In the genomic region with DNA sequence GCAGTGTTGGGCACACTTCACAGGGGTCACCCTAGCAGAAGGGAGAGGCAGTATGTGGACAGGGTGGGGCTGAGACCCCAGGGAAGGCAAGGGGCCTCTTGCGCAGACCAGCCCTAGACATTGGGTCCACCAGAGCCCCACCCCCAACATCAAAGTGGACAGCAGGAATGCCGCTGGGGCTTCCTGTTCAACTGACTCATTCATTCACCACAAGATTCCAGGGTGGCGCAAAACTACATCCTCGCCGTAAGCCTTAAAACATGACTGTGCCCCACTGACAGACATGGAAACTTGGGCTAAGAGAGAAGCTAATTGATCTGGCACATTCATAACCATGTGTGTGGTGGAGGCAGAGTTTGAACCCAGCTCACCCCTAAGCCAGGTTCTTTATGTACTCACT, we compare ENCODE assay signal across 12 cellular contexts. TPM values are rescaled to one million over a fixed set of nuclear protein-coding genes. Genes with fewer than 3 reads are reported as not detected.
DNase-seq lines count a peak whose midpoint lies in the region; ATAC-seq and TF ChIP-seq lines count a peak whose summit lies in the region.
"Had no signal": no experiment of that assay in that cellular context is flagged by ENCODE, and none has a peak within 500 bp of the region (broad histone marks: within the 10 kb centered on the region; RNA-seq: fewer than 3 reads in every experiment).

No MANE protein-coding gene starts in this region.

- H3K4me1 ChIP-seq in GM23338 (ENCODE audit: insufficient read depth), result no peaks in the 10 kb centered on the region

- H3K27ac ChIP-seq in GM23338 (ENCODE audit: low read depth), result no peak overlapping the region

- no peaks in the 10 kb centered on the region; the same call in 2 of the 3 replicates for H3K9me3 Mint-ChIP-seq in GM23338
- no peaks in the 10 kb centered on the region for H3K9me3 Mint-ChIP-seq in T-helper 2 cell treated with Interferon-gamma antibody and Interleukin-4, amounts not matched to agents 5 μg/mL and 100 μg/mL, for 36 hours
- H3K9me3 Mint-ChIP-seq: stimulated activated naive CD8-positive, alpha-beta T cell treated with anti-CD3 and anti-CD28 coated beads, Interleukin-15, Interleukin-2, amounts not matched to agents 100 ng/mL and 50 ng/mL, for 24 hours had no signal

- no peak overlapping the region for H3K4me2 ChIP-seq in GM23338

- no peaks in the 10 kb centered on the region for H3K36me3 Mint-ChIP-seq in GM23338 (ENCODE audit: low read depth)
- H3K36me3 Mint-ChIP-seq in T-helper 2 cell treated with Interferon-gamma antibody and Interleukin-4, amounts not matched to agents 5 μg/mL and 100 μg/mL, for 36 hours (ENCODE audit: low read depth), result no peaks in the 10 kb centered on the region

- peaks cover 12% of the 10 kb centered on the region for H3K27me3 Mint-ChIP-seq in GM23338 (ENCODE audit: insufficient read depth, low read depth, poor library complexity)
- H3K27me3 Mint-ChIP-seq in T-helper 2 cell treated with Interferon-gamma antibody and Interleukin-4, amounts not matched to agents 5 μg/mL and 100 μg/mL, for 36 hours (ENCODE audit: low read depth), result no peaks in the 10 kb centered on the region

- H3K9me2 ChIP-seq in GM23338 (ENCODE audit: insufficient read depth), result no peaks in the 10 kb centered on the region

- H3K4me3 ChIP-seq in GM23338 (no peak overlapping the region), fibroblast of mammary gland (ENCODE audit: control insufficient read depth, low read depth, low read length) (no peak overlapping the region), retinal pigment epithelial cell (ENCODE audit: low read length) (no peak overlapping the region)

- no peak for ATAC-seq in GM23338
- ATAC-seq in activated CD4-positive, CD25-positive, alpha-beta regulatory T cell treated with anti-CD3 and anti-CD28 coated beads, Interleukin-2, amount 50 U/mL, for 24 hours, result no peak
- ATAC-seq: Right ventricle myocardium inferior had no signal

- no peak overlapping the region for H2AFZ ChIP-seq in GM23338

- DNase-seq in GM23338 (ENCODE audit: low spot score), result no peak
- peak; percentile 40 for DNase-seq in SK-MEL-5 (ENCODE audit: low read depth, low spot score)
- peak; percentile 95 for DNase-seq in fibroblast of mammary gland (ENCODE audit: low read depth)
- peak; percentile 90 for DNase-seq in retinal pigment epithelial cell (ENCODE audit: low read depth)
- no peak for DNase-seq in T-helper 2 cell treated with Interferon-gamma antibody and Interleukin-4, amounts not matched to agents 5 μg/mL and 100 μg/mL, for 36 hours (ENCODE audit: low spot score)
- no peak for DNase-seq in HEK293T (ENCODE audit: extremely low spot score)
- no peak for DNase-seq in SKM-1 treated with dmso at 0.1 percent for 144 hours (lab: John Stamatoyannopoulos, UW; ENCODE audit: unreplicated experiment)
- DNase-seq: activated CD4-positive, alpha-beta T cell treated with anti-CD3 and anti-CD28 coated beads, Interleukin-2, amount 50 U/mL, for 48 hours; NCI-H1694 treated with DMSO at 0.1 percent for 48 hours had no signal

- no peaks in the 10 kb centered on the region for H3K79me2 ChIP-seq in GM23338 (replicated peaks; ENCODE audit: insufficient read depth)

- H3K36me3 ChIP-seq in GM23338 (ENCODE audit: insufficient read depth), result no peaks in the 10 kb centered on the region

- in situ Hi-C loops in SK-MEL-5 (cut with HindIII; ENCODE audit: low pct_unique_long_range_greater_than_20kb, low sequenced_read_pairs), result no loop called here

- TF ChIP-seq CTCF in GM23338 (conservative IDR thresholded peaks at IDR 0.05; ENCODE audit: low read depth in 2 of 2) (no peak), fibroblast of mammary gland (conservative IDR thresholded peaks at IDR 0.05; ENCODE audit: control insufficient read depth, insufficient read depth, low read depth, low read length) (no peak), retinal pigment epithelial cell (conservative IDR thresholded peaks at IDR 0.05; ENCODE audit: low read depth, low read length) (no peak)

- POLR2A ChIA-PET in HEK293T (lab: Yijun Ruan, JAX), result no interaction called here

- no peaks in the 10 kb centered on the region for H4K20me1 ChIP-seq in GM23338 (replicated peaks; ENCODE audit: insufficient read depth)

- H3K27me3 ChIP-seq in GM23338 (ENCODE audit: insufficient read depth), result no peaks in the 10 kb centered on the region

- H3K4me1 Mint-ChIP-seq in GM23338, result peaks cover 26% of the 10 kb centered on the region
- H3K4me1 Mint-ChIP-seq in T-helper 2 cell treated with Interferon-gamma antibody and Interleukin-4, amounts not matched to agents 5 μg/mL and 100 μg/mL, for 36 hours (ENCODE audit: low read depth), result no peaks in the 10 kb centered on the region

- CTCF ChIA-PET in HEK293T (lab: Yijun Ruan, JAX), result no interaction called here

- H3K4me3 Mint-ChIP-seq in GM23338, result no peak overlapping the region
- no peak overlapping the region for H3K4me3 Mint-ChIP-seq in T-helper 2 cell treated with Interferon-gamma antibody and Interleukin-4, amounts not matched to agents 5 μg/mL and 100 μg/mL, for 36 hours
- H3K4me3 Mint-ChIP-seq: stimulated activated naive CD8-positive, alpha-beta T cell treated with anti-CD3 and anti-CD28 coated beads, Interleukin-15, Interleukin-2, amounts not matched to agents 100 ng/mL and 50 ng/mL, for 24 hours had no signal

- H3K27ac Mint-ChIP-seq in GM23338, result 0 out of 2 replicates have a peak overlapping the region, but pooled peaks have one; percentile 39
- H3K27ac Mint-ChIP-seq in T-helper 2 cell treated with Interferon-gamma antibody and Interleukin-4, amounts not matched to agents 5 μg/mL and 100 μg/mL, for 36 hours, result no peak overlapping the region
- H3K27ac Mint-ChIP-seq: stimulated activated naive CD8-positive, alpha-beta T cell treated with anti-CD3 and anti-CD28 coated beads, Interleukin-15, Interleukin-2, amounts not matched to agents 100 ng/mL and 50 ng/mL, for 24 hours had no signal

- H3F3A ChIP-seq in GM23338 (replicated peaks; ENCODE audit: low read depth), result no peaks in the 10 kb centered on the region

TF ChIP-seq in GM23338, 12 proteins besides CTCF, POLR2A, EP300 and RAD21:
- TF ChIP-seq EZH2 (IDR thresholded peaks at IDR 0.05; ENCODE audit: low read depth, unreplicated experiment), result no peak
- no peak for TF ChIP-seq ZNF331 (CRISPR knock-in tag; IDR thresholded peaks at IDR 0.05; ENCODE audit: low read depth)
- TF ChIP-seq POLR2AphosphoS5 (IDR thresholded peaks at IDR 0.05; ENCODE audit: low read depth), result no peak
- TF ChIP-seq CREB1 (CRISPR knock-in tag; IDR thresholded peaks at IDR 0.05; ENCODE audit: low read depth), result no peak
- no peak for TF ChIP-seq STAT1 (IDR thresholded peaks at IDR 0.05; ENCODE audit: unreplicated experiment)
TF ChIP-seq in GM23338: peak in this region for 0.

TF ChIP-seq in HEK293T, 16 proteins besides CTCF, POLR2A, EP300 and RAD21:
- TF ChIP-seq BHLHE40 (IDR thresholded peaks at IDR 0.05; ENCODE audit: borderline replicate concordance) (no peak), SP1 (IDR thresholded peaks at IDR 0.05) (no peak), ZNF384 (IDR thresholded peaks at IDR 0.05) (no peak), TARDBP (IDR thresholded peaks at IDR 0.05) (no peak), ELF4 (IDR thresholded peaks at IDR 0.05) (no peak), SUZ12 (IDR thresholded peaks at IDR 0.05) (no peak), ARNT (IDR thresholded peaks at IDR 0.05) (no peak), L3MBTL2 (conservative IDR thresholded peaks at IDR 0.05) (no peak), HDGF (IDR thresholded peaks at IDR 0.05; ENCODE audit: borderline replicate concordance) (no peak), FOXA1 (IDR thresholded peaks at IDR 0.05) (no peak), FOXM1 (IDR thresholded peaks at IDR 0.05; ENCODE audit: borderline replicate concordance) (no peak), NFRKB (IDR thresholded peaks at IDR 0.05) (no peak), LEF1 (IDR thresholded peaks at IDR 0.05; ENCODE audit: borderline replicate concordance) (no peak), CTBP1 (IDR thresholded peaks at IDR 0.05; ENCODE audit: borderline replicate concordance) (no peak), FOXK2 (IDR thresholded peaks at IDR 0.05) (no peak)
- TF ChIP-seq, protein P1, sequence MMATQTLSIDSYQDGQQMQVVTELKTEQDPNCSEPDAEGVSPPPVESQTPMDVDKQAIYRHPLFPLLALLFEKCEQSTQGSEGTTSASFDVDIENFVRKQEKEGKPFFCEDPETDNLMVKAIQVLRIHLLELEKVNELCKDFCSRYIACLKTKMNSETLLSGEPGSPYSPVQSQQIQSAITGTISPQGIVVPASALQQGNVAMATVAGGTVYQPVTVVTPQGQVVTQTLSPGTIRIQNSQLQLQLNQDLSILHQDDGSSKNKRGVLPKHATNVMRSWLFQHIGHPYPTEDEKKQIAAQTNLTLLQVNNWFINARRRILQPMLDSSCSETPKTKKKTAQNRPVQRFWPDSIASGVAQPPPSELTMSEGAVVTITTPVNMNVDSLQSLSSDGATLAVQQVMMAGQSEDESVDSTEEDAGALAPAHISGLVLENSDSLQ (IDR thresholded peaks at IDR 0.05), result no peak

RNA-seq across cellular contexts. Expression of a gene that starts 14.0 kb away (rescaled TPM):
- total RNA-seq in GM23338 (2014; rRNA removed; shearing (Covaris generic)), result 13.2 and 15.7 TPM in 2 replicates
- 3.4 and 4.2 TPM in 2 replicates for polyA plus RNA-seq in GM23338 (2016; fragmentation: Nextera tagmentation; extraction: Ambion mirVana)
- 5.6 and 6.7 TPM in 2 replicates for total RNA-seq in SK-MEL-5 (2014; rRNA removed; shearing (Covaris generic))
- 1.1 and 3.0 TPM in 2 replicates for polyA plus RNA-seq in SK-MEL-5 (2015; cell fraction: cytosol; rRNA removed)
- 68.8 and 99.3 TPM in 2 replicates for polyA plus RNA-seq in SK-MEL-5 (2015; cell fraction: nucleus; rRNA removed)

RNA-seq across cellular contexts. Expression of a gene that starts 45.1 kb away (rescaled TPM):
- total RNA-seq in GM23338 (2014; rRNA removed; shearing (Covaris generic)), result 60.5 and 68.5 TPM in 2 replicates
- polyA plus RNA-seq in GM23338 (2016; fragmentation: Nextera tagmentation; extraction: Ambion mirVana), result 22.0 and 22.3 TPM in 2 replicates
- 45.7 and 49.4 TPM in 2 replicates for total RNA-seq in SK-MEL-5 (2014; rRNA removed; shearing (Covaris generic))
- 52.4 and 65.9 TPM in 2 replicates for polyA plus RNA-seq in SK-MEL-5 (2015; cell fraction: cytosol; rRNA removed)
- polyA plus RNA-seq in SK-MEL-5 (2015; cell fraction: nucleus; rRNA removed), result 20.6 and 35.1 TPM in 2 replicates

Comparison
In these comparisons a context has a peak if more than half of its experiments do, and no peak if none do; other contexts are left out.
1. DNase-seq: peak in SK-MEL-5 (single experiment), fibroblast of mammary gland (single experiment) and retinal pigment epithelial cell (single experiment); none in GM23338 (single experiment), T-helper 2 cell treated with Interferon-gamma antibody and Interleukin-4, amounts not matched to agents 5 μg/mL and 100 μg/mL, for 36 hours (single experiment), HEK293T (single experiment) and SKM-1 treated with dmso at 0.1 percent for 144 hours (single experiment).